Comparison of ENCODE assay signal across 1 cellular context in genomic region chr2:112054847-112055109, GRCh38.
TF ChIP-seq lines count a peak whose summit lies in the region.

No MANE protein-coding gene starts in this region.

TF ChIP-seq in HEK293, 187 proteins besides CTCF, POLR2A, EP300 and RAD21:
- TF ChIP-seq, protein P1, sequence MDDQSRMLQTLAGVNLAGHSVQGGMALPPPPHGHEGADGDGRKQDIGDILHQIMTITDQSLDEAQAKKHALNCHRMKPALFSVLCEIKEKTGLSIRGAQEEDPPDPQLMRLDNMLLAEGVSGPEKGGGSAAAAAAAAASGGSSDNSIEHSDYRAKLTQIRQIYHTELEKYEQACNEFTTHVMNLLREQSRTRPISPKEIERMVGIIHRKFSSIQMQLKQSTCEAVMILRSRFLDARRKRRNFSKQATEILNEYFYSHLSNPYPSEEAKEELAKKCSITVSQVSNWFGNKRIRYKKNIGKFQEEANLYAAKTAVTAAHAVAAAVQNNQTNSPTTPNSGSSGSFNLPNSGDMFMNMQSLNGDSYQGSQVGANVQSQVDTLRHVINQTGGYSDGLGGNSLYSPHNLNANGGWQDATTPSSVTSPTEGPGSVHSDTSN (CRISPR knock-in tag; IDR thresholded peaks at IDR 0.05): 0 out of 2 replicates have a peak, but pooled peaks have one; percentile 7
